ENCODE assay signal across 17 cellular contexts in the genomic region with DNA sequence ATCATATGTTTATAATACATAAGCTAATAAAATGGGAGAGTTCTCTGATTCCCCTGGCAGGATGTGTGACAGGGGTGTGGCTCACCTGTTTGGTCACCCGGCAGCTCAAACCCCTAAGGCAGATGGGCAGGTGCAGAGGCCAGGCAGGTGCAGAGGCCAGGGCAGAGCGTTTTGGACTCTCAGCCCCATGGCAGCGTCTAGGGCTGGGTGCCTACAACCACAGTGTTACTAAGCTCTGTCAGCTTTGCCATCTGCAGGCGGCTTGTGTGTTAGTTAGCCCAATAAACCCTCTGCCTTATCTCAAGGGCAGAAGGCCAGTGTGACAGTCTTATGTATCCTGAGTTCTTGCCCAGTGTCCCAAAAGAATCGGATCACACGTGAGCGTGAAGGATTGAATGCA. TPM values are rescaled to one million over a fixed set of nuclear protein-coding genes. Genes with fewer than 3 reads are reported as not detected.
DNase-seq lines count a peak whose midpoint lies in the region; ATAC-seq, FAIRE-seq and TF ChIP-seq lines count a peak whose summit lies in the region.
"Had no signal": no experiment of that assay in that cellular context is flagged by ENCODE, and none has a peak within 500 bp of the region (broad histone marks: within the 10 kb centered on the region; RNA-seq: fewer than 3 reads in every experiment).

No MANE protein-coding gene starts in this region.

- no peak overlapping the region for H2AFZ ChIP-seq in HepG2 (ENCODE audit: low read length)

- intact Hi-C loops in right lobe of liver (cut with DNase I) (no loop called here), HepG2 (cut with micrococcal nuclease; ENCODE audit: unreplicated experiment) (no loop called here)

- no peaks in the 10 kb centered on the region for H3K27me3 ChIP-seq in right lobe of liver
- H3K27me3 ChIP-seq in HepG2 (ENCODE audit: control insufficient read depth in 1 of 2, insufficient read depth in 2 of 2, low read length in 2 of 2), result no peaks in the 10 kb centered on the region
- no peaks in the 10 kb centered on the region for H3K27me3 ChIP-seq in small intestine (ENCODE audit: control insufficient read depth in 2 of 2, insufficient read depth in 2 of 2, low read length in 2 of 2)

- DNase-seq in right lobe of liver, result peak in 2 of 3 donors; percentile 41 to 51
- DNase-seq in HepG2 (ENCODE audit: low spot score), result no peak
- DNase-seq in WTC11 (ENCODE audit: low spot score), result no peak
- DNase-seq in small intestine, result peak; percentile 72
- DNase-seq in NCI-H526 treated with DMSO at 0.1 percent for 48 hours (lab: John Stamatoyannopoulos, UW), result no peak
- no peak for DNase-seq in stimulated activated naive CD4-positive, alpha-beta T cell (lab: John Stamatoyannopoulos, UW)
- DNase-seq in NCI-H187 treated with DMSO at 0.1 percent for 48 hours (lab: John Stamatoyannopoulos, UW), result no peak
- DNase-seq: Caco-2, MV-4-11, NCI-H1436 treated with DMSO at 0.1 percent for 48 hours had no signal

- H3K27ac Mint-ChIP-seq in WTC11, result no peak overlapping the region
- H3K27ac Mint-ChIP-seq: CD14-positive monocyte had no signal

- 58% methylated on average over 4 of the region's 7 CpGs for WGBS in right lobe of liver (ENCODE audit: insufficient coverage, low coverage, low lambda C conversion rate, missing lambda C conversion rate)
- 98% methylated on average over 7 of the region's 7 CpGs for WGBS in HepG2 (ENCODE audit: low lambda C conversion rate)
- WGBS in small intestine, 3 donors, result 29 to 70% (median 37%) methylated on average over 7 of the region's 7 CpGs

- peaks cover 19% of the 10 kb centered on the region for H3K36me3 Mint-ChIP-seq in WTC11
- H3K36me3 Mint-ChIP-seq: CD14-positive monocyte had no signal

- H3K9me3 ChIP-seq in right lobe of liver, result no peaks in the 10 kb centered on the region
- H3K9me3 ChIP-seq in HepG2 (ENCODE audit: low read length), result peaks cover 11% of the 10 kb centered on the region
- H3K9me3 ChIP-seq in small intestine (ENCODE audit: control insufficient read depth, low read depth), result no peaks in the 10 kb centered on the region

- ATAC-seq in right lobe of liver (peak; percentile 54 to 86 (median 76)), HepG2 (no peak), WTC11 (peak; percentile 51; the same call in 1 of the 2 replicates), GM19328 (IDR thresholded peaks at IDR 0.05; ENCODE audit: unreplicated experiment) (no peak)

- FAIRE-seq in HepG2 (lab: Jason Lieb, UNC), result no peak
- no peak for FAIRE-seq in small intestine (lab: Jason Lieb, UNC)

- peaks cover 20% of the 10 kb centered on the region for H3K9me3 Mint-ChIP-seq in WTC11

- H3K9ac ChIP-seq in HepG2 (ENCODE audit: insufficient read depth, low read depth, low read length), result no peak overlapping the region

- H3K36me3 ChIP-seq in right lobe of liver, result no peaks in the 10 kb centered on the region
- no peaks in the 10 kb centered on the region for H3K36me3 ChIP-seq in HepG2 (replicated peaks in 1 of 2; ENCODE audit: control insufficient read depth in 1 of 2, insufficient read depth in 2 of 2, low read length in 2 of 2)
- no peaks in the 10 kb centered on the region for H3K36me3 ChIP-seq in small intestine (ENCODE audit: control insufficient read depth in 2 of 2, insufficient read depth in 2 of 2, low read length in 2 of 2)

- H3K4me3 ChIP-seq in right lobe of liver (no peak overlapping the region), HepG2 (replicated peaks in 1 of 3; ENCODE audit: insufficient read depth in 1 of 3, low read depth in 2 of 3, low read length in 3 of 3) (no peak overlapping the region), small intestine (ENCODE audit: low read depth in 1 of 2, low read length in 2 of 2) (no peak overlapping the region)

- no peaks in the 10 kb centered on the region for H3K4me1 Mint-ChIP-seq in WTC11
- H3K4me1 Mint-ChIP-seq: CD14-positive monocyte had no signal

- no peaks in the 10 kb centered on the region for H3K79me2 ChIP-seq in HepG2 (ENCODE audit: insufficient read depth, low read length)

- H4K20me1 ChIP-seq in HepG2 (ENCODE audit: insufficient read depth, low read length), result no peaks in the 10 kb centered on the region

- TF ChIP-seq CTCF in right lobe of liver (IDR thresholded peaks at IDR 0.05), result no peak
- TF ChIP-seq CTCF in HepG2 (CRISPR knock-in tag; IDR thresholded peaks at IDR 0.05), result no peak
- no peak for TF ChIP-seq CTCF in WTC11 (IDR thresholded peaks at IDR 0.05)

- no peaks in the 10 kb centered on the region for H3K27me3 Mint-ChIP-seq in WTC11 (ENCODE audit: low read depth)

- TF ChIP-seq EP300 in HepG2 (IDR thresholded peaks at IDR 0.05; ENCODE audit: low read depth in 2 of 2, low read length in 2 of 2), result no peak
- no peak for TF ChIP-seq EP300 in HepG2 (CRISPR knock-in tag; IDR thresholded peaks at IDR 0.05; ENCODE audit: borderline replicate concordance)

- no TSS peak for BruUV-seq in HepG2 (replicated peaks; lab: Mats Ljungman, UMichigan)

- H3K27ac ChIP-seq in right lobe of liver (no peak overlapping the region), HepG2 (ENCODE audit: extremely low read length, insufficient read depth, low read length) (no peak overlapping the region), small intestine (ENCODE audit: low read depth in 1 of 2, low read length in 1 of 2) (no peak overlapping the region)
- H3K27ac ChIP-seq: RWPE1 had no signal

- in situ Hi-C loops in HepG2 (cut with HindIII; ENCODE audit: extremely low pct_ligation_motif_present, low pct_unique_long_range_greater_than_20kb), result no loop called here

- no peak overlapping the region for H3K4me3 Mint-ChIP-seq in WTC11
- H3K4me3 Mint-ChIP-seq: CD14-positive monocyte had no signal

- H3K4me1 ChIP-seq in right lobe of liver, result peaks cover 0 to 7% (median 1%) of the 10 kb centered on the region in 4 donors
- no peaks in the 10 kb centered on the region for H3K4me1 ChIP-seq in HepG2 (ENCODE audit: insufficient read depth, low read length)
- H3K4me1 ChIP-seq in small intestine (ENCODE audit: control insufficient read depth in 2 of 2, insufficient read depth in 1 of 2, low read depth in 1 of 2, low read length in 1 of 2), result no peaks in the 10 kb centered on the region
- H3K4me1 ChIP-seq: Caco-2 had no signal

- POLR2A ChIA-PET in HepG2 (lab: Yijun Ruan, JAX), result no interaction called here
- POLR2A ChIA-PET in WTC11 (lab: Charles Lee), result no interaction called here

- no peak for TF ChIP-seq POLR2A in right lobe of liver (IDR thresholded peaks at IDR 0.05)
- no peak for TF ChIP-seq POLR2A in HepG2 (IDR thresholded peaks at IDR 0.05; ENCODE audit: insufficient read depth in 1 of 2, low read depth in 2 of 2, low read length in 2 of 2)

- no peak overlapping the region for H3K4me2 ChIP-seq in HepG2 (ENCODE audit: low read depth, low read length)

- TF ChIP-seq RAD21 in HepG2 (CRISPR knock-in tag; IDR thresholded peaks at IDR 0.05), result no peak

- CTCF ChIA-PET in HepG2 (lab: Yijun Ruan, JAX; ENCODE audit: low intra/inter-chr PET ratio, low total read pairs) (no interaction called here), WTC11 (lab: Charles Lee) (no interaction called here)

TF ChIP-seq in HepG2, 621 proteins besides CTCF, POLR2A, EP300 and RAD21 (continues in another document):
- TF ChIP-seq, protein P1, sequence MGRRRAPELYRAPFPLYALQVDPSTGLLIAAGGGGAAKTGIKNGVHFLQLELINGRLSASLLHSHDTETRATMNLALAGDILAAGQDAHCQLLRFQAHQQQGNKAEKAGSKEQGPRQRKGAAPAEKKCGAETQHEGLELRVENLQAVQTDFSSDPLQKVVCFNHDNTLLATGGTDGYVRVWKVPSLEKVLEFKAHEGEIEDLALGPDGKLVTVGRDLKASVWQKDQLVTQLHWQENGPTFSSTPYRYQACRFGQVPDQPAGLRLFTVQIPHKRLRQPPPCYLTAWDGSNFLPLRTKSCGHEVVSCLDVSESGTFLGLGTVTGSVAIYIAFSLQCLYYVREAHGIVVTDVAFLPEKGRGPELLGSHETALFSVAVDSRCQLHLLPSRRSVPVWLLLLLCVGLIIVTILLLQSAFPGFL (CRISPR knock-in tag; IDR thresholded peaks at IDR 0.05), result no peak
- no peak for TF ChIP-seq NFATC3 (CRISPR knock-in tag; IDR thresholded peaks at IDR 0.05)

TF ChIP-seq in WTC11, 78 proteins besides CTCF, POLR2A, EP300 and RAD21 (continues in another document):
- no peak for TF ChIP-seq NR3C1 (CRISPR knock-in tag; conservative IDR thresholded peaks at IDR 0.05; ENCODE audit: low read depth)
- TF ChIP-seq ZNF396 (CRISPR knock-in tag; IDR thresholded peaks at IDR 0.05; ENCODE audit: borderline replicate concordance), result no peak
- no peak for TF ChIP-seq NR2C2 (CRISPR knock-in tag; IDR thresholded peaks at IDR 0.05)
- TF ChIP-seq ZNF317 (CRISPR knock-in tag; IDR thresholded peaks at IDR 0.05; ENCODE audit: borderline replicate concordance, low read depth), result no peak

RNA-seq across cellular contexts. Expression of gene UGT2B15, which starts 54.0 kb away (rescaled TPM):
- 100 to 1,000 TPM in 4 of 6 experiments, 10 to 100 TPM in 2; 44.9 to 533 (median 152) TPM for total RNA-seq in right lobe of liver
- 0.04 TPM in 1 of 2 replicates, not detected in the other for total RNA-seq in HepG2 (2016; rRNA removed; fragmentation: Illumina TruSeq; extraction: Trizol)
- total RNA-seq in HepG2 (2016; cell fraction: cytosol; rRNA removed; fragmentation: Illumina TruSeq; extraction: Trizol; ENCODE audit: low read depth), result not detected in 2 replicates
- 0.09 TPM in 1 of 2 replicates, not detected in the other for total RNA-seq in HepG2 (2016; cell fraction: insoluble cytoplasmic fraction; rRNA removed; fragmentation: Illumina TruSeq; extraction: Trizol)
- total RNA-seq in HepG2 (2016; cell fraction: membrane; rRNA removed; fragmentation: Illumina TruSeq; extraction: Trizol), result not detected in 2 replicates
- not detected in 2 replicates for total RNA-seq in HepG2 (2016; cell fraction: nucleus; rRNA removed; fragmentation: Illumina TruSeq; extraction: Trizol)
- polyA plus RNA-seq in HepG2 (2011; rRNA removed), result 0.07 and 0.11 TPM in 2 replicates
- polyA plus RNA-seq in HepG2 (2011; cell fraction: cytosol; rRNA removed), result 0.17 TPM in 1 of 2 replicates, not detected in the other
- not detected in 2 replicates for polyA plus RNA-seq in HepG2 (2011; cell fraction: nucleus; rRNA removed)
- 0.12 and 0.20 TPM in 2 replicates for polyA plus RNA-seq in HepG2 (2012)
- polyA plus RNA-seq in HepG2 (2016; cell fraction: cytosol; fragmentation: Illumina TruSeq; extraction: Trizol; ENCODE audit: low read depth), result not detected in 2 replicates
- not detected in 2 replicates for polyA plus RNA-seq in HepG2 (2016; cell fraction: insoluble cytoplasmic fraction; fragmentation: Illumina TruSeq; extraction: Trizol; ENCODE audit: low read depth)
- not detected in 2 replicates for polyA plus RNA-seq in HepG2 (2016; cell fraction: membrane; fragmentation: Illumina TruSeq; extraction: Trizol; ENCODE audit: low read depth)
- polyA plus RNA-seq in HepG2 (2016; cell fraction: nucleus; fragmentation: Illumina TruSeq; extraction: Trizol; ENCODE audit: insufficient read depth, low read depth), result not detected in 2 replicates
- polyA minus RNA-seq in HepG2 (2011; rRNA and poly(A)+ RNA removed; ENCODE audit: low replicate concordance), result 0.12 TPM in 1 of 2 replicates, not detected in the other
- not detected in 2 replicates for polyA minus RNA-seq in HepG2 (2011; cell fraction: cytosol; rRNA and poly(A)+ RNA removed)
- polyA minus RNA-seq in HepG2 (2011; cell fraction: nucleus; rRNA and poly(A)+ RNA removed), result 0.13 TPM in 1 of 2 replicates, not detected in the other
- 0.22 to 0.25 TPM (median 0.25 TPM) in 3 replicates for total RNA-seq in WTC11 (2021)
- polyA plus RNA-seq in small intestine, result 10 to 100 TPM in 1 of 3 donors, 1 to 10 TPM in 2; 2.5 to 15.0 (median 9.2) TPM
- total RNA-seq: A673, HT1080, OCI-LY7, SK-MEL-5 had no signal
- polyA plus RNA-seq: CD14-positive monocyte had no signal

Comparison
In these comparisons a context has a peak if more than half of its experiments do, and no peak if none do; other contexts are left out.
1. ATAC-seq: peak in right lobe of liver (4 of 4) and WTC11 (single experiment); none in HepG2 (single experiment) and GM19328 (single experiment).
2. DNase-seq: peak in right lobe of liver (2 of 3) and small intestine (single experiment); none in HepG2 (single experiment), WTC11 (single experiment), NCI-H526 treated with DMSO at 0.1 percent for 48 hours (single experiment), stimulated activated naive CD4-positive, alpha-beta T cell (0 of 6) and NCI-H187 treated with DMSO at 0.1 percent for 48 hours (single experiment).
3. RNA of gene UGT2B15, which starts 54.0 kb away (total RNA-seq): 44.9 to 533 TPM in right lobe of liver; 0.22 to 0.25 TPM in WTC11 and 0.04 to 0.09 TPM in HepG2; every median in the first group is over 10 times any median in the second.